Comparison of ENCODE assay signal across 21 cellular contexts in genomic region chr10:71710519-71710918, GRCh38. TPM values are rescaled to one million over a fixed set of nuclear protein-coding genes. Genes with fewer than 3 reads are reported as not detected.
"Had no signal": no experiment of that assay in that cellular context is flagged by ENCODE, and none has a peak within 500 bp of the region (broad histone marks: within the 10 kb centered on the region; RNA-seq: fewer than 3 reads in every experiment).

No MANE protein-coding gene starts in this region.

- H3K9me3 Mint-ChIP-seq: memory B cell, natural killer cell had no signal

- H3K27me3 ChIP-seq: body of pancreas, foreskin keratinocyte, SJCRH30, upper lobe of left lung had no signal

- ATAC-seq: body of pancreas, foreskin keratinocyte, left ventricle myocardium superior, mucosa of descending colon, natural killer cell, right cardiac atrium had no signal

- H3K4me3 Mint-ChIP-seq: memory B cell, natural killer cell had no signal

- H3K27me3 Mint-ChIP-seq: memory B cell had no signal

- H3K9me3 ChIP-seq: body of pancreas, mucosa of descending colon, prostate gland, SJCRH30, upper lobe of left lung had no signal

- H3K4me3 ChIP-seq: body of pancreas, mucosa of descending colon, prostate gland, SJCRH30, skin epidermis, upper lobe of left lung had no signal

- H3K27ac ChIP-seq: body of pancreas, foreskin keratinocyte, prostate gland, SJCRH30, upper lobe of left lung, WERI-Rb-1 had no signal

- DNase-seq: activated CD8-positive, alpha-beta memory T cell treated with anti-CD3 and anti-CD28 coated beads for 24 hours; activated naive CD4-positive, alpha-beta T cell; amygdala; body of pancreas; cortex of kidney; effector CD8-positive, alpha-beta T cell; foreskin keratinocyte; kidney glomerular epithelial cell; left ventricle myocardium superior; mucosa of descending colon; natural killer cell; stimulated activated CD4-positive, alpha-beta T cell treated with anti-CD3 and anti-CD28 coated beads, Interleukin-15, amount 100 ng/mL, for 24 hours; stimulated activated CD4-positive, alpha-beta T cell treated with anti-CD3 and anti-CD28 coated beads, Interleukin-4, amount 100 ng/mL, for 1 hour; stimulated activated naive CD4-positive, alpha-beta T cell treated with Interleukin-2 at 50 U/mL for 16 hours; upper lobe of left lung; WERI-Rb-1 had no signal

- H3K36me3 ChIP-seq: prostate gland, SJCRH30, upper lobe of left lung had no signal

- H3K36me3 Mint-ChIP-seq: memory B cell, natural killer cell had no signal

RNA-seq across cellular contexts. Expression of gene C10orf105, which starts 9.1 kb away (rescaled TPM):
- total RNA-seq: body of pancreas, foreskin keratinocyte, SJCRH30 had no signal
